17 cellular contexts compared by ENCODE assay signal in the genomic region with DNA sequence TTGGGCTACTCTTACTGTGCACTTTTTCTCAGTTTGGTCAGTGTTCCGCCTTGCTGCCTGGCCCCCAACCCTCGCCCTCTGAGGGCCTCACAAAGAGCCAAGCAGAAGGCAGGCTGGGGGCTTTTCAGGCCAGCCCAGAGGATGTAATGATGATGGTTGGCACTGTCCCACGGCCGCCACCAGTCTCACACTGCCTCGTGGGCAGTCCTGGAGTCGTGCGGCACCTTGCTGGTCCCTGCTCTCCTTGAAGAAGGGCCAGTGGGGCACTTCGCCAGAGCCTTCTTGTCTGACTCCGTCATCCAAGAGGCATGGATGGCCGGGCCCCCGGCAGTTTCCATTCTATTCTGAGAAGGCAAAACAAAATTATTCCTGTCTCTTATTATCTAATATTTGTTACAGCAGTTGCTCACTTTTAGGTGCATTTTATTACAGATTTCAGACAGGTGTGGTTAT. TPM values are rescaled to one million over a fixed set of nuclear protein-coding genes. Genes with fewer than 3 reads are reported as not detected.
DNase-seq lines count a peak whose midpoint lies in the region; ATAC-seq and TF ChIP-seq lines count a peak whose summit lies in the region.
"Had no signal": no experiment of that assay in that cellular context is flagged by ENCODE, and none has a peak within 500 bp of the region (broad histone marks: within the 10 kb centered on the region; RNA-seq: fewer than 3 reads in every experiment).

No MANE protein-coding gene starts in this region.

- ATAC-seq in left cardiac atrium (peak in 1 of 2 donors; percentile 45), HG02885 (IDR thresholded peaks at IDR 0.05; ENCODE audit: poor library complexity, unreplicated experiment) (no peak), foreskin keratinocyte (no peak)
- ATAC-seq in activated T-helper 17 cell treated with anti-CD3 and anti-CD28 coated beads, Interleukin-2, amount 50 U/mL, for 72 hours (replicated peaks), result no peak
- ATAC-seq: natural killer cell had no signal

- WGBS in thyroid gland, 2 donors, result 46 to 67% methylated on average over 9 to 11 of the region's 11 CpGs

- H3K9me3 ChIP-seq in right atrium auricular region (no peaks in the 10 kb centered on the region), thyroid gland (no peaks in the 10 kb centered on the region)
- H3K9me3 ChIP-seq: esophagus squamous epithelium had no signal

- H3K9me3 Mint-ChIP-seq in activated T-helper 17 cell treated with anti-CD3 and anti-CD28 coated beads, Interleukin-2, amount 50 U/mL, for 72 hours, result no peaks in the 10 kb centered on the region
- H3K9me3 Mint-ChIP-seq: natural killer cell; stimulated activated naive CD8-positive, alpha-beta T cell treated with anti-CD3 and anti-CD28 coated beads, Interleukin-15, Interleukin-2, amounts not matched to agents 100 ng/mL and 50 ng/mL, for 24 hours had no signal

- TF ChIP-seq CTCF in right atrium auricular region (IDR thresholded peaks at IDR 0.05), result no peak
- no peak for TF ChIP-seq CTCF in thyroid gland (IDR thresholded peaks at IDR 0.05)
- TF ChIP-seq CTCF in foreskin keratinocyte (conservative IDR thresholded peaks at IDR 0.05), result no peak

- TF ChIP-seq POLR2A in thyroid gland (IDR thresholded peaks at IDR 0.05), result no peak

- peak; percentile 54 for DNase-seq in left cardiac atrium
- no peak for DNase-seq in right atrium auricular region (ENCODE audit: low spot score)
- DNase-seq in iris pigment epithelial cell (ENCODE audit: low read depth), result peak; percentile 56
- peak; percentile 56 to 59 for DNase-seq in thyroid gland
- no peak for DNase-seq in NCI-H510A treated with DMSO at 0.1 percent for 48 hours (lab: John Stamatoyannopoulos, UW)
- DNase-seq in foreskin keratinocyte, result no peak
- DNase-seq: AML-193, DMS79 treated with DMSO at 0.1 percent for 48 hours, esophagus squamous epithelium, GOT3, natural killer cell, NCI-H1048 had no signal

- intact Hi-C loops in left cardiac atrium (cut with DNase I) (no loop called here), thyroid gland (cut with DNase I) (no loop called here)

- H3K27me3 Mint-ChIP-seq in activated T-helper 17 cell treated with anti-CD3 and anti-CD28 coated beads, Interleukin-2, amount 50 U/mL, for 72 hours, result no peaks in the 10 kb centered on the region
- H3K27me3 Mint-ChIP-seq: stimulated activated naive CD8-positive, alpha-beta T cell treated with anti-CD3 and anti-CD28 coated beads, Interleukin-15, Interleukin-2, amounts not matched to agents 100 ng/mL and 50 ng/mL, for 24 hours had no signal

- no peak overlapping the region for H3K4me3 ChIP-seq in right atrium auricular region
- H3K4me3 ChIP-seq in thyroid gland (replicated peaks in 1 of 3), result no peak overlapping the region
- H3K4me3 ChIP-seq: dorsolateral prefrontal cortex, esophagus squamous epithelium, SK-N-MC had no signal

- no peak overlapping the region for H3K4me3 Mint-ChIP-seq in activated T-helper 17 cell treated with anti-CD3 and anti-CD28 coated beads, Interleukin-2, amount 50 U/mL, for 72 hours
- H3K4me3 Mint-ChIP-seq: natural killer cell; stimulated activated naive CD8-positive, alpha-beta T cell treated with anti-CD3 and anti-CD28 coated beads, Interleukin-15, Interleukin-2, amounts not matched to agents 100 ng/mL and 50 ng/mL, for 24 hours had no signal

- no peaks in the 10 kb centered on the region for H3K27me3 ChIP-seq in right atrium auricular region
- H3K27me3 ChIP-seq in thyroid gland, result no peaks in the 10 kb centered on the region
- no peaks in the 10 kb centered on the region for H3K27me3 ChIP-seq in foreskin keratinocyte
- H3K27me3 ChIP-seq: dorsolateral prefrontal cortex, esophagus squamous epithelium had no signal

- H3K4me1 Mint-ChIP-seq in activated T-helper 17 cell treated with anti-CD3 and anti-CD28 coated beads, Interleukin-2, amount 50 U/mL, for 72 hours, result peaks cover 60% of the 10 kb centered on the region

- peaks cover 58% of the 10 kb centered on the region for H3K36me3 Mint-ChIP-seq in activated T-helper 17 cell treated with anti-CD3 and anti-CD28 coated beads, Interleukin-2, amount 50 U/mL, for 72 hours (ENCODE audit: low read depth)
- H3K36me3 Mint-ChIP-seq: natural killer cell had no signal

- H3K27ac ChIP-seq in right atrium auricular region (no peak overlapping the region), thyroid gland (no peak overlapping the region), foreskin keratinocyte (no peak overlapping the region)
- H3K27ac ChIP-seq: esophagus squamous epithelium, SK-N-MC had no signal

- H3K27ac Mint-ChIP-seq in activated T-helper 17 cell treated with anti-CD3 and anti-CD28 coated beads, Interleukin-2, amount 50 U/mL, for 72 hours, result peak overlapping the region; percentile 88

- H3K36me3 ChIP-seq in right atrium auricular region, result peaks cover 18% of the 10 kb centered on the region
- peaks cover 0 to 4% of the 10 kb centered on the region in 2 donors for H3K36me3 ChIP-seq in thyroid gland

- H3K4me1 ChIP-seq in right atrium auricular region, result peaks cover 0 to 56% of the 10 kb centered on the region in 2 donors
- H3K4me1 ChIP-seq in thyroid gland, result peaks cover 9 to 23% of the 10 kb centered on the region in 2 donors
- peaks cover 18% of the 10 kb centered on the region for H3K4me1 ChIP-seq in foreskin keratinocyte

RNA-seq across cellular contexts. Expression of a gene that starts 21.0 kb away (rescaled TPM):
- total RNA-seq in left cardiac atrium (10 to 100 TPM; 12.1 to 14.8 TPM), right atrium auricular region (10 to 100 TPM in 1 of 2 donors, 1 to 10 TPM in 1; 7.3 to 14.9 TPM), thyroid gland (10 to 100 TPM; 19.8 to 41.2 (median 29.4) TPM), foreskin keratinocyte (14.9 and 20.9 TPM in 2 replicates)
- total RNA-seq in activated T-helper 17 cell treated with anti-CD3 and anti-CD28 coated beads, Interleukin-2, amount 50 U/mL, for 72 hours, result 10 to 100 TPM; 39.0 to 52.4 TPM
- polyA plus RNA-seq in foreskin keratinocyte, result 5.3 and 6.8 TPM in 2 replicates

Comparison
In these comparisons a context has a peak if more than half of its experiments do, and no peak if none do; other contexts are left out.
1. DNase-seq: peak in left cardiac atrium (single experiment), iris pigment epithelial cell (single experiment) and thyroid gland (2 of 2); none in right atrium auricular region (single experiment), NCI-H510A treated with DMSO at 0.1 percent for 48 hours (single experiment) and foreskin keratinocyte (0 of 2).